In genomic region chrX:48852857-48853256, GRCh38 we compare ENCODE assay signal across 11 cellular contexts. TPM values are rescaled to one million over a fixed set of nuclear protein-coding genes. Genes with fewer than 3 reads are reported as not detected.
"Had no signal": no experiment of that assay in that cellular context is flagged by ENCODE, and none has a peak within 500 bp of the region (broad histone marks: within the 10 kb centered on the region; RNA-seq: fewer than 3 reads in every experiment).

No MANE protein-coding gene starts in this region.

- H3K27ac Mint-ChIP-seq: GM23338, H9, HFFc6 had no signal

- H3K27ac ChIP-seq: GM23248 had no signal

- H3K36me3 ChIP-seq: HAP-1 had no signal

- H3K9ac ChIP-seq: GM23248 had no signal

- H3K9me3 ChIP-seq: HAP-1 had no signal

- DNase-seq: GM23248, GOT3, H7, H9, HCEC 1CT, HFFc6 had no signal

- ATAC-seq: GM23338, HCT116 had no signal

- H3K4me3 Mint-ChIP-seq: GM23338, H9, HFFc6 had no signal

- H3K4me2 ChIP-seq: GM23338 had no signal

- H2AFZ ChIP-seq: GM23248, GM23338 had no signal

- H3K4me3 ChIP-seq: GM23248, GM23338, HAP-1 had no signal

- H3K9me3 Mint-ChIP-seq: HFFc6 had no signal

- H3K4me1 ChIP-seq: HAP-1 had no signal

RNA-seq across cellular contexts. Expression of gene PCSK1N, which starts 17.4 kb away (rescaled TPM):
- total RNA-seq: HFFc6 had no signal

RNA-seq across cellular contexts. Expression of gene ERAS, which starts 26.5 kb away (rescaled TPM):
- total RNA-seq: GM23248, H1, H4, H9, HFFc6 had no signal
